In the genomic region with DNA sequence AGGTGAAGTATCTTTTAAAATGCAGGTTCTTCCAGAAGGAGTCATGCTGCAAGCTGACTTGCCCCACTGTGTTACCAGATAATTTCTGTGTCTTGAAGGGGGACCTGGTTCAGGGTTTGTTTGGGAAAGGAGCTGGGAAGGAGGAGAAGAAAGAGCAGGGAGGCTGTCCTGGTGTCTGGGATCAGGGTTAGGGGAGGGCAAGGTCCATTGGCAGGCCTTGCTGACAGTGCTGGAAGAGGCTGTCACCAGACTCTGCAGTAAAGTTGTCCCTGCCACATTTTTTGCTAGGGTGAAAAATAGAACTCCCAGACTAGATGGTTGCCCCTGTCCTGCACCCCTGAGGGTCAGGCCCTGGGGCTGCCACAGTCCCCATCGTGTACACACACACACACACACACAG, we compare ENCODE assay signal across 20 cellular contexts. TPM values are rescaled to one million over a fixed set of nuclear protein-coding genes. Genes with fewer than 3 reads are reported as not detected.
A peak's percentile ranks its signal among the peaks of the same experiment; 100 is the strongest.
DNase-seq lines count a peak whose midpoint lies in the region; ATAC-seq and TF ChIP-seq lines count a peak whose summit lies in the region.
"Had no signal": no experiment of that assay in that cellular context is flagged by ENCODE, and none has a peak within 500 bp of the region (broad histone marks: within the 10 kb centered on the region; RNA-seq: fewer than 3 reads in every experiment).

No MANE protein-coding gene starts in this region.

- no peak overlapping the region for H3K27ac Mint-ChIP-seq in CD4-positive, alpha-beta T cell

- H3K9me3 ChIP-seq in cardiac muscle cell (ENCODE audit: low read depth) (no peaks in the 10 kb centered on the region), hepatocyte (ENCODE audit: low read depth) (no peaks in the 10 kb centered on the region)
- H3K9me3 ChIP-seq in CD4-positive, alpha-beta T cell (ENCODE audit: control insufficient read depth, low read length), result no peaks in the 10 kb centered on the region
- H3K9me3 ChIP-seq: BLaER1 treated with 17β-estradiol and CSF1 and Interleukin-3, amounts not matched to agents 10 nM and 100 nM had no signal

- peaks cover 18% of the 10 kb centered on the region for H3K4me1 ChIP-seq in cardiac muscle cell (ENCODE audit: low read depth)
- peaks cover 30% of the 10 kb centered on the region for H3K4me1 ChIP-seq in hepatocyte (ENCODE audit: insufficient read depth)

- CTCF ChIA-PET in CD4-positive, alpha-beta T cell (lab: Charles Lee), result no interaction called here

- H3K4me3 ChIP-seq in cardiac muscle cell (no peak overlapping the region), hepatocyte (no peak overlapping the region)
- H3K4me3 ChIP-seq: BLaER1 treated with 17β-estradiol and CSF1 and Interleukin-3, amounts not matched to agents 10 nM and 100 nM had no signal

- ATAC-seq in CD4-positive, alpha-beta T cell (ENCODE audit: poor library complexity), result no peak
- ATAC-seq in GM21360 (IDR thresholded peaks at IDR 0.05; ENCODE audit: unreplicated experiment) (no peak), GM21447 (IDR thresholded peaks at IDR 0.05; ENCODE audit: unreplicated experiment) (no peak)

- H2AFZ ChIP-seq in hepatocyte, result no peak overlapping the region

- 54% methylated on average over 1 of the region's 1 CpG for WGBS in hepatocyte (ENCODE audit: low lambda C conversion rate, missing lambda C conversion rate)

- no peak overlapping the region for H3K4me3 Mint-ChIP-seq in CD4-positive, alpha-beta T cell
- H3K4me3 Mint-ChIP-seq: CD8-positive, alpha-beta memory T cell had no signal

- no peak overlapping the region for H3K4me2 ChIP-seq in hepatocyte
- H3K4me2 ChIP-seq: BLaER1 treated with 17β-estradiol and CSF1 and Interleukin-3, amounts not matched to agents 10 nM and 100 nM had no signal

- no peaks in the 10 kb centered on the region for H3K79me2 ChIP-seq in hepatocyte

- H4K20me1 ChIP-seq in hepatocyte (ENCODE audit: insufficient read depth, poor library complexity, severe bottlenecking), result no peaks in the 10 kb centered on the region

- POLR2A ChIA-PET in CD4-positive, alpha-beta T cell (lab: Charles Lee), result no interaction called here

- H3K4me1 Mint-ChIP-seq in CD4-positive, alpha-beta T cell (ENCODE audit: low read depth), result no peaks in the 10 kb centered on the region
- H3K4me1 Mint-ChIP-seq: CD8-positive, alpha-beta memory T cell had no signal

- peak overlapping the region; percentile 93 for H3K27ac ChIP-seq in cardiac muscle cell
- peak overlapping the region; percentile 61 for H3K27ac ChIP-seq in hepatocyte
- H3K27ac ChIP-seq in CD4-positive, alpha-beta T cell (ENCODE audit: low read depth, low read length), result no peak overlapping the region
- H3K27ac ChIP-seq: BLaER1 treated with 17β-estradiol and CSF1 and Interleukin-3, amounts not matched to agents 10 nM and 100 nM had no signal

- no peak for TF ChIP-seq CTCF in cardiac muscle cell (IDR thresholded peaks at IDR 0.05; ENCODE audit: low read depth, low read length)
- no peak for TF ChIP-seq CTCF in hepatocyte (IDR thresholded peaks at IDR 0.05; ENCODE audit: poor library complexity)
- TF ChIP-seq CTCF in CD4-positive, alpha-beta T cell (IDR thresholded peaks at IDR 0.05), result no peak

- H3K36me3 ChIP-seq in cardiac muscle cell, result no peaks in the 10 kb centered on the region
- no peaks in the 10 kb centered on the region for H3K36me3 ChIP-seq in hepatocyte (replicated peaks; ENCODE audit: insufficient read depth, low read depth)

- no peaks in the 10 kb centered on the region for H3K36me3 Mint-ChIP-seq in CD4-positive, alpha-beta T cell (ENCODE audit: low read depth)
- H3K36me3 Mint-ChIP-seq: CD8-positive, alpha-beta memory T cell had no signal

- H3K9me2 ChIP-seq in hepatocyte (replicated peaks; ENCODE audit: insufficient read depth), result no peaks in the 10 kb centered on the region

- H3K27me3 Mint-ChIP-seq in CD4-positive, alpha-beta T cell, result peaks cover 7% of the 10 kb centered on the region

- DNase-seq in HuH-7.5 (ENCODE audit: low spot score) (peak; percentile 37), cardiac muscle cell (ENCODE audit: low read depth in 1 of 2, low spot score in 1 of 2) (peak in 1 of 2 donors; percentile 36), hepatocyte (ENCODE audit: low spot score) (peak; percentile 43), posterior vena cava (ENCODE audit: low spot score) (peak; percentile 14)
- DNase-seq in CD4-positive, alpha-beta T cell, result no peak
- DNase-seq: ACHN; CD8-positive, alpha-beta memory T cell; Kasumi-1; NCI-H1694; NCI-H2081; NCI-H2171; NCI-H526; OCI-M1; SHP77 had no signal

- H3K27me3 ChIP-seq in cardiac muscle cell, result no peaks in the 10 kb centered on the region
- H3K27me3 ChIP-seq in hepatocyte, result peaks cover 4% of the 10 kb centered on the region
- no peaks in the 10 kb centered on the region for H3K27me3 ChIP-seq in CD4-positive, alpha-beta T cell (ENCODE audit: control insufficient read depth, insufficient read depth, low read length)
- H3K27me3 ChIP-seq: BLaER1 treated with 17β-estradiol and CSF1 and Interleukin-3, amounts not matched to agents 10 nM and 100 nM had no signal

- no peaks in the 10 kb centered on the region for H3K9me3 Mint-ChIP-seq in CD4-positive, alpha-beta T cell
- H3K9me3 Mint-ChIP-seq: CD8-positive, alpha-beta memory T cell had no signal

- intact Hi-C loops in posterior vena cava (cut with DNase I), result no loop called here
- intact Hi-C loops in CD4-positive, alpha-beta T cell (cut with DNase I, micrococcal nuclease), result no loop called here

RNA-seq across cellular contexts. Expression of gene GLP1R, which starts 14.9 kb away (rescaled TPM):
- total RNA-seq in cardiac muscle cell, result 0.11 and 0.12 TPM in 2 replicates
- polyA plus RNA-seq in cardiac muscle cell, result 0.37 and 0.43 TPM in 2 replicates
- 0.30 and 0.52 TPM in 2 replicates for total RNA-seq in hepatocyte
- polyA plus RNA-seq in hepatocyte, result not detected in 2 replicates
- not detected for total RNA-seq in posterior vena cava
- total RNA-seq in CD4-positive, alpha-beta T cell, result not detected
- total RNA-seq: CD8-positive, alpha-beta memory T cell; Daoy; H4; MCF 10A had no signal
- polyA plus RNA-seq: CD8-positive, alpha-beta memory T cell had no signal

RNA-seq across cellular contexts. Expression of gene SAYSD1, which starts 51.5 kb away (rescaled TPM):
- total RNA-seq in cardiac muscle cell, result 9.9 and 10.6 TPM in 2 replicates
- 9.9 and 12.4 TPM in 2 replicates for polyA plus RNA-seq in cardiac muscle cell
- 20.8 and 23.4 TPM in 2 replicates for total RNA-seq in hepatocyte
- polyA plus RNA-seq in hepatocyte, result 15.7 and 16.9 TPM in 2 replicates
- 10 to 100 TPM; 11.1 to 11.2 TPM for total RNA-seq in posterior vena cava
- 10 to 100 TPM; 18.7 to 21.3 TPM for total RNA-seq in CD4-positive, alpha-beta T cell

Comparison
In these comparisons a context has a peak if more than half of its experiments do, and no peak if none do; other contexts are left out.
1. DNase-seq: peak in HuH-7.5 (single experiment), hepatocyte (single experiment) and posterior vena cava (single experiment); none in CD4-positive, alpha-beta T cell (0 of 10).